In genomic region chr2:69021027-69021426, GRCh38 we compare ENCODE assay signal across 19 cellular contexts. TPM values are rescaled to one million over a fixed set of nuclear protein-coding genes. Genes with fewer than 3 reads are reported as not detected.
A peak's percentile ranks its signal among the peaks of the same experiment; 100 is the strongest.
DNase-seq lines count a peak whose midpoint lies in the region; ATAC-seq, FAIRE-seq and TF ChIP-seq lines count a peak whose summit lies in the region.
"Had no signal": no experiment of that assay in that cellular context is flagged by ENCODE, and none has a peak within 500 bp of the region (broad histone marks: within the 10 kb centered on the region; RNA-seq: fewer than 3 reads in every experiment).

No MANE protein-coding gene starts in this region.

- intact Hi-C loops in tibial artery (cut with DNase I; ENCODE audit: low total_unique reads): loop anchor here (10.0 kb wide), 1 partner anchor 144 kb away; no protein-coding TSS in a partner anchor
- intact Hi-C loops in body of pancreas (cut with DNase I): no loop called here

- H2AFZ ChIP-seq in keratinocyte (ENCODE audit: control insufficient read depth, low read length): no peak overlapping the region
- no peak overlapping the region for H2AFZ ChIP-seq in osteoblast (ENCODE audit: low read length)

- dilution Hi-C loops in keratinocyte (cut with MboI; ENCODE audit: extremely low pct_ligation_motif_present, low sequenced_read_pairs): loop anchor here (10.0 kb wide), 1 partner anchor 294 kb away; no protein-coding TSS in a partner anchor

- H3K9me3 Mint-ChIP-seq in stimulated activated naive CD8-positive, alpha-beta T cell treated with anti-CD3 and anti-CD28 coated beads, Interleukin-15, amount 100 ng/mL, for 72 hours: no peaks in the 10 kb centered on the region
- H3K9me3 Mint-ChIP-seq: CD8-positive, alpha-beta memory T cell had no signal

- no peaks in the 10 kb centered on the region for H3K4me1 Mint-ChIP-seq in stimulated activated naive CD8-positive, alpha-beta T cell treated with anti-CD3 and anti-CD28 coated beads, Interleukin-15, amount 100 ng/mL, for 72 hours
- H3K4me1 Mint-ChIP-seq: CD8-positive, alpha-beta memory T cell had no signal

- H3K79me2 ChIP-seq in keratinocyte (ENCODE audit: control insufficient read depth, insufficient read depth, low read length) (peaks cover 29% of the 10 kb centered on the region), osteoblast (ENCODE audit: insufficient read depth, low read length) (peaks cover 100% of the 10 kb centered on the region)

- no peaks in the 10 kb centered on the region for H3K9me1 ChIP-seq in keratinocyte (ENCODE audit: control insufficient read depth, extremely low read depth, insufficient read depth, low read length)

- H3K4me3 Mint-ChIP-seq in stimulated activated naive CD8-positive, alpha-beta T cell treated with anti-CD3 and anti-CD28 coated beads, Interleukin-15, amount 100 ng/mL, for 72 hours: no peak overlapping the region
- H3K4me3 Mint-ChIP-seq: CD8-positive, alpha-beta memory T cell had no signal

- H3K4me3 ChIP-seq in keratinocyte (ENCODE audit: control insufficient read depth in 2 of 3, extremely low read depth in 1 of 3, insufficient read depth in 2 of 3, low read depth in 1 of 3, low read length in 3 of 3) (no peak overlapping the region), tibial artery (no peak overlapping the region), upper lobe of left lung (no peak overlapping the region), body of pancreas (no peak overlapping the region), osteoblast (ENCODE audit: insufficient read depth, low read length) (no peak overlapping the region)
- H3K4me3 ChIP-seq: SJSA1 had no signal

- no peak for TF ChIP-seq EP300 in upper lobe of left lung (IDR thresholded peaks at IDR 0.05)

- H3K9me3 ChIP-seq in keratinocyte (ENCODE audit: control insufficient read depth, low read depth, low read length) (no peaks in the 10 kb centered on the region), tibial artery (no peaks in the 10 kb centered on the region), upper lobe of left lung (no peaks in the 10 kb centered on the region), body of pancreas (no peaks in the 10 kb centered on the region), osteoblast (ENCODE audit: low read depth, low read length) (no peaks in the 10 kb centered on the region)
- H3K9me3 ChIP-seq: SJSA1 had no signal

- H3K27me3 Mint-ChIP-seq in stimulated activated naive CD8-positive, alpha-beta T cell treated with anti-CD3 and anti-CD28 coated beads, Interleukin-15, amount 100 ng/mL, for 72 hours: peaks cover 28% of the 10 kb centered on the region

- H3K4me2 ChIP-seq in keratinocyte (ENCODE audit: control insufficient read depth, extremely low read depth, insufficient read depth, low read depth, low read length) (peak overlapping the region; percentile 15), osteoblast (ENCODE audit: insufficient read depth, low read length) (no peak overlapping the region)

- H4K20me1 ChIP-seq in keratinocyte (ENCODE audit: control insufficient read depth, extremely low read depth, insufficient read depth, low read length): no peaks in the 10 kb centered on the region
- H4K20me1 ChIP-seq in osteoblast (ENCODE audit: insufficient read depth, low read length): peaks cover 76% of the 10 kb centered on the region

- H3K27ac Mint-ChIP-seq in stimulated activated naive CD8-positive, alpha-beta T cell treated with anti-CD3 and anti-CD28 coated beads, Interleukin-15, amount 100 ng/mL, for 72 hours: no peak overlapping the region
- H3K27ac Mint-ChIP-seq: CD8-positive, alpha-beta memory T cell had no signal

- H3K9ac ChIP-seq in keratinocyte (ENCODE audit: control insufficient read depth, extremely low read depth, insufficient read depth, low read length): no peak overlapping the region

- H3K36me3 ChIP-seq in keratinocyte (ENCODE audit: control insufficient read depth in 2 of 2, extremely low read depth in 1 of 2, insufficient read depth in 2 of 2, low read length in 2 of 2) (no peaks in the 10 kb centered on the region), tibial artery (no peaks in the 10 kb centered on the region), upper lobe of left lung (no peaks in the 10 kb centered on the region), body of pancreas (replicated peaks in 1 of 2; ENCODE audit: insufficient read depth in 1 of 2, low read depth in 2 of 2) (no peaks in the 10 kb centered on the region), osteoblast (ENCODE audit: insufficient read depth, low read length) (peaks cover 8% of the 10 kb centered on the region)

- no peak for DNase-seq in stimulated activated naive CD8-positive, alpha-beta T cell treated with anti-CD3 and anti-CD28 coated beads, Interleukin-15, amount 100 ng/mL, for 72 hours
- no peak for DNase-seq in stimulated activated naive CD8-positive, alpha-beta T cell treated with anti-CD3 and anti-CD28 coated beads, Interleukin-15, Interleukin-2, amounts not matched to agents 100 U/mL and 50 U/mL, for 24 hours
- peak; percentile 54 for DNase-seq in amniotic epithelial cell (ENCODE audit: low read depth)
- no peak for DNase-seq in keratinocyte (ENCODE audit: low read depth, low spot score)
- no peak for DNase-seq in tibial artery
- no peak for DNase-seq in upper lobe of left lung
- no peak for DNase-seq in body of pancreas
- DNase-seq in osteoblast (ENCODE audit: insufficient read length, low spot score, missing footprints): no peak
- DNase-seq: C1 segment of cervical spinal cord; CD8-positive, alpha-beta memory T cell; DMS53; EL; NCI-H1417 treated with DMSO at 0.1 percent for 48 hours; NCI-H187 treated with DMSO at 0.1 percent for 48 hours; NCI-H524 had no signal

- TF ChIP-seq CTCF in keratinocyte (optimal IDR thresholded peaks at IDR 0.05 in 1 of 3, IDR thresholded peaks at IDR 0.05 in 1 of 3, conservative IDR thresholded peaks at IDR 0.05 in 1 of 3; ENCODE audit: extremely low read depth in 1 of 3, insufficient read depth in 2 of 3, low read length in 3 of 3) (no peak), tibial artery (IDR thresholded peaks at IDR 0.05) (no peak), upper lobe of left lung (IDR thresholded peaks at IDR 0.05) (no peak), body of pancreas (IDR thresholded peaks at IDR 0.05) (no peak), osteoblast (IDR thresholded peaks at IDR 0.05; ENCODE audit: extremely low read depth, low read depth, low read length) (no peak)

- H3K4me1 ChIP-seq in keratinocyte (ENCODE audit: control insufficient read depth, extremely low read depth, insufficient read depth, low read length): peaks cover 51% of the 10 kb centered on the region
- peaks cover 0 to 90% (median 38%) of the 10 kb centered on the region in 4 donors for H3K4me1 ChIP-seq in tibial artery
- H3K4me1 ChIP-seq in upper lobe of left lung: peaks cover 0 to 4% (median 3%) of the 10 kb centered on the region in 4 donors
- no peaks in the 10 kb centered on the region for H3K4me1 ChIP-seq in body of pancreas
- H3K4me1 ChIP-seq in osteoblast (ENCODE audit: insufficient read depth, low read length): peaks cover 31% of the 10 kb centered on the region

- peak; percentile 43 for ATAC-seq in stimulated activated naive CD8-positive, alpha-beta T cell treated with anti-CD3 and anti-CD28 coated beads, Interleukin-15, amount 100 ng/mL, for 72 hours
- no peak for ATAC-seq in stimulated activated naive CD8-positive, alpha-beta T cell treated with anti-CD3 and anti-CD28 coated beads, Interleukin-15, Interleukin-2, amounts not matched to agents 100 U/mL and 50 U/mL, for 24 hours
- no peak for ATAC-seq in upper lobe of left lung (ENCODE audit: low FRiP score in 2 of 2)
- ATAC-seq in body of pancreas: no peak

- H3K27me3 ChIP-seq in keratinocyte (ENCODE audit: control insufficient read depth, extremely low read depth, insufficient read depth, low read length) (no peaks in the 10 kb centered on the region), tibial artery (no peaks in the 10 kb centered on the region), upper lobe of left lung (no peaks in the 10 kb centered on the region), body of pancreas (no peaks in the 10 kb centered on the region), osteoblast (ENCODE audit: insufficient read depth, low read length) (no peaks in the 10 kb centered on the region)
- H3K27me3 ChIP-seq: SJSA1 had no signal

- no peak overlapping the region for H3K27ac ChIP-seq in keratinocyte (ENCODE audit: control insufficient read depth, insufficient read depth, low read length)
- H3K27ac ChIP-seq in tibial artery: peak overlapping the region; percentile 1 to 26
- H3K27ac ChIP-seq in upper lobe of left lung: no peak overlapping the region
- H3K27ac ChIP-seq in body of pancreas: no peak overlapping the region
- H3K27ac ChIP-seq in osteoblast (ENCODE audit: low read depth, low read length): no peak overlapping the region
- H3K27ac ChIP-seq: SJSA1 had no signal

- TF ChIP-seq POLR2A in upper lobe of left lung (IDR thresholded peaks at IDR 0.05): no peak
- TF ChIP-seq POLR2A in body of pancreas (IDR thresholded peaks at IDR 0.05): no peak

- 72 to 81% methylated on average over 4 of the region's 4 CpGs for WGBS in upper lobe of left lung, 2 donors
- 66 to 67% methylated on average over 4 of the region's 4 CpGs for WGBS in body of pancreas, 2 donors

- no peak for FAIRE-seq in keratinocyte (lab: Jason Lieb, UNC)
- FAIRE-seq: GM12892 had no signal

RNA-seq across cellular contexts. Expression of gene ANTXR1, which starts 8.0 kb away (rescaled TPM):
- polyA plus RNA-seq in keratinocyte: 12.8 to 35.9 TPM (median 20.4 TPM) in 3 replicates
- polyA plus RNA-seq in keratinocyte (2011; ENCODE audit: low read depth): 5.0 TPM
- 16.5 and 23.5 TPM in 2 replicates for polyA plus RNA-seq in keratinocyte (2011; cell fraction: cytosol; rRNA removed)
- polyA plus RNA-seq in keratinocyte (2011; cell fraction: nucleus; rRNA removed): 40.8 and 42.4 TPM in 2 replicates
- polyA plus RNA-seq in keratinocyte (2012; ENCODE audit: low replicate concordance): 4.5 and 29.9 TPM in 2 replicates
- 15.6 to 52.7 TPM (median 24.5 TPM) in 3 replicates for polyA minus RNA-seq in keratinocyte
- polyA minus RNA-seq in keratinocyte (2011; cell fraction: cytosol; rRNA and poly(A)+ RNA removed): 12.7 TPM
- polyA minus RNA-seq in keratinocyte (2011; cell fraction: nucleus; rRNA and poly(A)+ RNA removed): 24.1 and 52.0 TPM in 2 replicates
- total RNA-seq in upper lobe of left lung: 10 to 100 TPM; 11.5 to 76.4 (median 31.4) TPM
- 10 to 100 TPM in 1 of 2 donors, 1 to 10 TPM in 1; 9.3 to 11.2 TPM for total RNA-seq in body of pancreas
- 123 and 134 TPM in 2 replicates for total RNA-seq in osteoblast
- polyA plus RNA-seq: CD8-positive, alpha-beta memory T cell had no signal

RNA-seq across cellular contexts. Expression of gene GKN1, which starts 46.6 kb away (rescaled TPM):
- polyA plus RNA-seq in keratinocyte: 0.15 to 0.75 TPM (median 0.49 TPM) in 3 replicates
- not detected for polyA plus RNA-seq in keratinocyte (2011; ENCODE audit: low read depth)
- polyA plus RNA-seq in keratinocyte (2011; cell fraction: cytosol; rRNA removed): 0.47 and 1.1 TPM in 2 replicates
- polyA plus RNA-seq in keratinocyte (2011; cell fraction: nucleus; rRNA removed): 1.1 and 1.2 TPM in 2 replicates
- 0.19 and 0.30 TPM in 2 replicates for polyA plus RNA-seq in keratinocyte (2012; ENCODE audit: low replicate concordance)
- polyA minus RNA-seq in keratinocyte: not detected in 3 replicates
- polyA minus RNA-seq in keratinocyte (2011; cell fraction: cytosol; rRNA and poly(A)+ RNA removed): not detected
- not detected in 2 replicates for polyA minus RNA-seq in keratinocyte (2011; cell fraction: nucleus; rRNA and poly(A)+ RNA removed)
- not detected for total RNA-seq in upper lobe of left lung
- not detected for total RNA-seq in body of pancreas
- 0.29 TPM in 1 of 2 replicates, not detected in the other for total RNA-seq in osteoblast
- total RNA-seq: CD8-positive, alpha-beta memory T cell; H4; MCF 10A; SJSA1 had no signal
- polyA plus RNA-seq: CD8-positive, alpha-beta memory T cell had no signal

Comparison
In these comparisons a context has a peak if more than half of its experiments do, and no peak if none do; other contexts are left out.
1. H3K27ac ChIP-seq: peak in tibial artery (2 of 2); none in keratinocyte (single experiment), upper lobe of left lung (0 of 4), body of pancreas (0 of 4) and osteoblast (single experiment).